ENCODE assay signal across 13 cellular contexts in the genomic region with DNA sequence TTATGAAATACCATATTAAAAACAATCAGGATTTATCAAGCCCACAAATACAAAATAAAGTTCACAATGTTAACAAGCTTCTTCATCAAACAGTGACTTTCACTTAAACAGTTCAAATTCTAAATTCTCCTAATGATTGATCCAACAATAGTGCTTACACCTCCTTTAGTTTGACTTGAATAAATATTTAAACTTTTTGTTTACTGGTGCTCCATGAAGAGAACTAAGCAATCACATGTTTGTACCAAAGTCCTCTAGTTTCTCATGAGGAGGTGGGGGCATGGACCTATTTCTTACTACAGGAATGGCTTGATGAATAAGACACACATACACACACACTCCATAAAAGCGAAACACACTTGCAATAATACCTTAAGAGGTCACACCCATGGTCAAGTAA.
"Had no signal": no experiment of that assay in that cellular context is flagged by ENCODE, and none has a peak within 500 bp of the region (broad histone marks: within the 10 kb centered on the region; RNA-seq: fewer than 3 reads in every experiment).

No MANE protein-coding gene starts in this region.

- H3K79me2 ChIP-seq: parathyroid adenoma had no signal

- H3K36me3 ChIP-seq: colonic mucosa, thyroid gland had no signal

- H3K4me3 ChIP-seq: ascending aorta, colonic mucosa, spleen, thyroid gland had no signal

- H2AFZ ChIP-seq: parathyroid adenoma had no signal

- H3K27ac ChIP-seq: ascending aorta, colonic mucosa, parathyroid adenoma, thyroid gland had no signal

- H3K9me3 Mint-ChIP-seq: central memory CD8-positive, alpha-beta T cell; endodermal cell; nephron; stimulated activated memory B cell treated with anti-CD40 and anti-IgM and Interleukin-4, amounts not matched to agents 10 μg/mL and 1 μg/mL and 100 μg/mL, for 72 hours had no signal

- H3K9me3 ChIP-seq: ascending aorta, colonic mucosa, spleen, thyroid gland had no signal

- H3K27ac Mint-ChIP-seq: endodermal cell; nephron; stimulated activated memory B cell treated with anti-CD40 and anti-IgM and Interleukin-4, amounts not matched to agents 10 μg/mL and 1 μg/mL and 100 μg/mL, for 72 hours had no signal

- H3K27me3 Mint-ChIP-seq: central memory CD8-positive, alpha-beta T cell; stimulated activated memory B cell treated with anti-CD40 and anti-IgM and Interleukin-4, amounts not matched to agents 10 μg/mL and 1 μg/mL and 100 μg/mL, for 72 hours had no signal

- H3K9ac ChIP-seq: parathyroid adenoma had no signal

- H3K4me3 Mint-ChIP-seq: central memory CD8-positive, alpha-beta T cell; endodermal cell; nephron; stimulated activated memory B cell treated with anti-CD40 and anti-IgM and Interleukin-4, amounts not matched to agents 10 μg/mL and 1 μg/mL and 100 μg/mL, for 72 hours had no signal

- H3K4me1 Mint-ChIP-seq: endodermal cell had no signal

- ATAC-seq: stimulated activated memory B cell treated with anti-CD40 and anti-IgM and Interleukin-4, amounts not matched to agents 10 μg/mL and 1 μg/mL and 100 μg/mL, for 72 hours had no signal

- DNase-seq: activated CD4-positive, alpha-beta T cell treated with anti-CD3 and anti-CD28 coated beads, Interleukin-2, amount 50 U/mL, for 48 hours; activated gamma-delta T cell treated with Interleukin-2 at 50 U/mL for 16 hours; colonic mucosa; endodermal cell; mesendoderm; spleen; stimulated activated CD4-positive, alpha-beta T cell treated with anti-CD3 and anti-CD28 coated beads, Interleukin-4, amount 100 ng/mL, for 4 hours; thyroid gland had no signal

- H3K4me1 ChIP-seq: ascending aorta had no signal

- H3K27me3 ChIP-seq: ascending aorta, colonic mucosa, spleen, thyroid gland had no signal
